In the genomic region with DNA sequence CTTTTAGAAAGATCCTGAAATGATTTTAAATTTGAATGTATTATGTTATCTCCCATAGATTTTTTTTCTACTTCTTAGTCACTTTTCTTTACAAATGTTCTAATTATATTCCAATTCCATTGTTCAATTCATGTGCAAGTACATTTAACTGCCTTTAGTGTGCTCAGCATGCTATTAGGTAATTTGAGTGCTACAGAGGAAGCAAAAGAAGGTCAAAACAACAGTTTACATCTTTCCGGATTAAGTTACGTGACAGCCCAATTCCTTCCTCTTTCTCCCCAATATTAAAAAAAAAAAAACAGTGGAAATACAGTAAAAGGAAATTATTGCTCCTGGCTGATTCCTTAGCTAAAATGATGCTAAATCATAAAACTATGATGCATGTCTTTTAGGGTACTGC, we compare ENCODE assay signal across 18 cellular contexts.
A peak's percentile ranks its signal among the peaks of the same experiment; 100 is the strongest.
DNase-seq lines count a peak whose midpoint lies in the region; ATAC-seq and TF ChIP-seq lines count a peak whose summit lies in the region.
"Had no signal": no experiment of that assay in that cellular context is flagged by ENCODE, and none has a peak within 500 bp of the region (broad histone marks: within the 10 kb centered on the region; RNA-seq: fewer than 3 reads in every experiment).

No MANE protein-coding gene starts in this region.

- H3K4me3 ChIP-seq in choroid plexus epithelial cell (ENCODE audit: low read depth, low read length): no peak overlapping the region
- H3K4me3 ChIP-seq: BLaER1, dorsolateral prefrontal cortex, left lung, mucosa of descending colon, uterus had no signal

- DNase-seq in NCI-H1436 (lab: John Stamatoyannopoulos, UW): peak; percentile 1
- no peak for DNase-seq in NCI-H1436 treated with DMSO at 0.1 percent for 48 hours (lab: John Stamatoyannopoulos, UW)
- peak; percentile 56 for DNase-seq in NCI-H460 (ENCODE audit: extremely low read depth, low read depth)
- DNase-seq in choroid plexus epithelial cell (ENCODE audit: low read depth): peak; percentile 43
- DNase-seq in non-pigmented ciliary epithelial cell (ENCODE audit: low read depth): peak; percentile 9
- no peak for DNase-seq in UCSD-AML1 (lab: John Stamatoyannopoulos, UW; ENCODE audit: unreplicated experiment)
- no peak for DNase-seq in NCI-H1417 (lab: John Stamatoyannopoulos, UW)
- DNase-seq: activated CD4-positive, alpha-beta T cell treated with anti-CD3 and anti-CD28 coated beads for 48 hours; activated effector memory CD4-positive, alpha-beta T cell treated with Interleukin-2 at 50 U/mL for 16 hours; activated naive CD8-positive, alpha-beta T cell treated with anti-CD3 and anti-CD28 coated beads, Interleukin-2, amount 50 U/mL, for 24 hours; dorsolateral prefrontal cortex; erythroblast; left lung; mucosa of descending colon; substantia nigra; uterus had no signal

- TF ChIP-seq CTCF in choroid plexus epithelial cell (conservative IDR thresholded peaks at IDR 0.05; ENCODE audit: low read depth, low read length): no peak

- no peak for ATAC-seq in HG03095 (IDR thresholded peaks at IDR 0.05; ENCODE audit: unreplicated experiment)
- ATAC-seq: activated naive CD8-positive, alpha-beta T cell treated with anti-CD3 and anti-CD28 coated beads, Interleukin-2, amount 50 U/mL, for 24 hours; left lung; mucosa of descending colon had no signal

Comparison
In these comparisons a context has a peak if more than half of its experiments do, and no peak if none do; other contexts are left out.
1. DNase-seq: peak in NCI-H1436 (single experiment), NCI-H460 (single experiment), choroid plexus epithelial cell (single experiment) and non-pigmented ciliary epithelial cell (single experiment); none in NCI-H1436 treated with DMSO at 0.1 percent for 48 hours (single experiment), UCSD-AML1 (single experiment) and NCI-H1417 (0 of 3).